In genomic region chr4:16082038-16082423, GRCh38 we compare ENCODE assay signal across 8 cellular contexts. TPM values are rescaled to one million over a fixed set of nuclear protein-coding genes. Genes with fewer than 3 reads are reported as not detected.
DNase-seq lines count a peak whose midpoint lies in the region; ATAC-seq and TF ChIP-seq lines count a peak whose summit lies in the region.

No MANE protein-coding gene starts in this region.

- no peaks in the 10 kb centered on the region for H3K9me2 ChIP-seq in MM.1S (replicated peaks; ENCODE audit: insufficient read depth, low read length)

- H3K79me2 ChIP-seq in MM.1S (ENCODE audit: low read length), result no peaks in the 10 kb centered on the region

- H3K27me3 ChIP-seq in WERI-Rb-1 (ENCODE audit: insufficient read depth, low read depth, severe bottlenecking), result no peaks in the 10 kb centered on the region
- H3K27me3 ChIP-seq in sigmoid colon, result peaks cover 18 to 59% (median 34%) of the 10 kb centered on the region in 3 donors
- H3K27me3 ChIP-seq in MM.1S (replicated peaks; ENCODE audit: insufficient read depth, low read length), result peaks cover 38% of the 10 kb centered on the region

- H3K36me3 ChIP-seq in ES-I3 (ENCODE audit: insufficient read depth, low read length), result peaks cover 2% of the 10 kb centered on the region; the same call in 1 of the 2 replicates
- peaks cover 47% of the 10 kb centered on the region for H3K36me3 ChIP-seq in WERI-Rb-1
- H3K36me3 ChIP-seq in sigmoid colon, result no peaks in the 10 kb centered on the region
- H3K36me3 ChIP-seq in MM.1S (replicated peaks; ENCODE audit: insufficient read depth, low read length), result no peaks in the 10 kb centered on the region

- no peak overlapping the region for H3K4me2 ChIP-seq in MM.1S (ENCODE audit: low read depth, low read length)

- H3F3A ChIP-seq in MM.1S (ENCODE audit: insufficient read depth, low read length), result no peaks in the 10 kb centered on the region

- ATAC-seq in HG03139 (IDR thresholded peaks at IDR 0.05; ENCODE audit: unreplicated experiment) (no peak), GM19035 (IDR thresholded peaks at IDR 0.05; ENCODE audit: unreplicated experiment) (no peak)

- H3K9ac ChIP-seq in ES-I3 (ENCODE audit: low read depth, low read length), result peak overlapping the region; percentile 77; the same call in 1 of the 2 replicates
- H3K9ac ChIP-seq in MM.1S (ENCODE audit: low read length), result no peak overlapping the region

- TF ChIP-seq CTCF in WERI-Rb-1 (IDR thresholded peaks at IDR 0.05; ENCODE audit: low read depth, low read length) (no peak), sigmoid colon (IDR thresholded peaks at IDR 0.05) (no peak), MM.1S (IDR thresholded peaks at IDR 0.05; ENCODE audit: low read length) (no peak)

- H3K27ac ChIP-seq in WERI-Rb-1, result peak overlapping the region; percentile 94
- H3K27ac ChIP-seq in sigmoid colon, result no peak overlapping the region
- H3K27ac ChIP-seq in MM.1S (ENCODE audit: low read length), result no peak overlapping the region

- H3K9me3 ChIP-seq in ES-I3 (ENCODE audit: control insufficient read depth, insufficient read depth, low read length) (peaks cover 3% of the 10 kb centered on the region; the same call in 1 of the 2 replicates), WERI-Rb-1 (ENCODE audit: severe bottlenecking) (no peaks in the 10 kb centered on the region), sigmoid colon (peaks cover 0 to 1% (median 0%) of the 10 kb centered on the region in 4 donors), MM.1S (replicated peaks; ENCODE audit: insufficient read depth, low read length) (no peaks in the 10 kb centered on the region)

- DNase-seq in WERI-Rb-1, result no peak
- no peak for DNase-seq in sigmoid colon
- DNase-seq in MM.1S, result no peak
- DNase-seq in G401 (ENCODE audit: low spot score), result no peak

- 11 to 19% methylated on average over 17 of the region's 17 CpGs for WGBS in sigmoid colon, 2 donors

- intact Hi-C loops in sigmoid colon (cut with DNase I), result no loop called here

- H3K4me1 ChIP-seq in ES-I3 (ENCODE audit: insufficient read depth, low read length), result peaks cover 35% of the 10 kb centered on the region
- peaks cover 0 to 23% (median 21%) of the 10 kb centered on the region in 4 donors for H3K4me1 ChIP-seq in sigmoid colon
- peaks cover 14% of the 10 kb centered on the region for H3K4me1 ChIP-seq in MM.1S (ENCODE audit: low read length)

- no peaks in the 10 kb centered on the region for H4K20me1 ChIP-seq in MM.1S (ENCODE audit: insufficient read depth, low read length)

- H3K4me3 ChIP-seq in WERI-Rb-1 (ENCODE audit: low read depth, low read length), result peak overlapping the region; percentile 82
- peak overlapping the region; percentile 79 for H3K4me3 ChIP-seq in iPS-11a (ENCODE audit: low read depth, low read length)
- H3K4me3 ChIP-seq in sigmoid colon, result peak overlapping the region; percentile 21 to 55 (median 44)
- no peak overlapping the region for H3K4me3 ChIP-seq in MM.1S (ENCODE audit: low read length)

- no peak for TF ChIP-seq POLR2A in sigmoid colon (IDR thresholded peaks at IDR 0.05)

- TF ChIP-seq EP300 in sigmoid colon (IDR thresholded peaks at IDR 0.05), result no peak

- in situ Hi-C loops in G401 (cut with HindIII; ENCODE audit: low sequenced_read_pairs), result no loop called here

- no peak overlapping the region for H2AFZ ChIP-seq in MM.1S (ENCODE audit: low read length)

RNA-seq across cellular contexts. Expression of gene PROM1, which starts 1.8 kb away (rescaled TPM):
- 1 to 10 TPM; 1.8 to 4.4 (median 2.6) TPM for total RNA-seq in sigmoid colon
- polyA plus RNA-seq in sigmoid colon, result 10 to 100 TPM in 2 of 3 donors, 1 to 10 TPM in 1; 5.8 to 29.1 (median 21.6) TPM
- 0.37 and 6.0 TPM in 2 replicates for total RNA-seq in G401 (2014; rRNA removed; shearing (Covaris generic))
